Comparison of ENCODE assay signal across 14 cellular contexts in genomic region chr1:43466403-43466802, GRCh38.
DNase-seq lines count a peak whose midpoint lies in the region; FAIRE-seq and TF ChIP-seq lines count a peak whose summit lies in the region.
"Had no signal": no experiment of that assay in that cellular context is flagged by ENCODE, and none has a peak within 500 bp of the region (broad histone marks: within the 10 kb centered on the region; RNA-seq: fewer than 3 reads in every experiment).

No MANE protein-coding gene starts in this region.

- no peaks in the 10 kb centered on the region for H4K20me1 ChIP-seq in BLaER1 treated with 17β-estradiol and CSF1 and Interleukin-3, amounts not matched to agents 10 nM and 100 nM

- no peak overlapping the region for H3K9ac ChIP-seq in BLaER1 treated with 17β-estradiol and CSF1 and Interleukin-3, amounts not matched to agents 10 nM and 100 nM

- peaks cover 0 to 17% (median 0%) of the 10 kb centered on the region in 11 experiments; a peak in 3 of 22 replicates for H3K9me3 ChIP-seq in BLaER1 treated with 17β-estradiol and CSF1 and Interleukin-3, amounts not matched to agents 10 nM and 100 nM (replicated peaks in 1 of 11)
- H3K9me3 ChIP-seq: gastroesophageal sphincter, right lobe of liver, vagina had no signal

- peak; percentile 25 for DNase-seq in EH (ENCODE audit: low read depth)
- peak; percentile 53 for DNase-seq in RCC 7860 (ENCODE audit: low spot score)
- peak; percentile 37 for DNase-seq in choroid plexus epithelial cell (ENCODE audit: low read depth)
- no peak for DNase-seq in GM19239 (ENCODE audit: insufficient read length, low spot score)
- DNase-seq in middle frontal gyrus (ENCODE audit: extremely low spot score, low spot score) = no peak
- DNase-seq in HTR-8/SVneo (ENCODE audit: insufficient read length, low spot score) = no peak
- no peak for DNase-seq in activated effector memory CD4-positive, alpha-beta T cell treated with anti-CD3 and anti-CD28 coated beads, Interleukin-2, amount 50 U/mL, for 16 hours
- DNase-seq: NCI-H1092, NCI-H226, right lobe of liver, T1000 had no signal

- peaks cover 7 to 14% (median 10%) of the 10 kb centered on the region in 10 experiments; a peak in 17 of 20 replicates for H3K4me1 ChIP-seq in BLaER1 treated with 17β-estradiol and CSF1 and Interleukin-3, amounts not matched to agents 10 nM and 100 nM
- H3K4me1 ChIP-seq: gastroesophageal sphincter, right lobe of liver, vagina had no signal

- H3K4me3 ChIP-seq in BLaER1 treated with 17β-estradiol and CSF1 and Interleukin-3, amounts not matched to agents 10 nM and 100 nM = no peak overlapping the region
- H3K4me3 ChIP-seq in choroid plexus epithelial cell (ENCODE audit: low read depth, low read length) = no peak overlapping the region
- H3K4me3 ChIP-seq: gastroesophageal sphincter, right lobe of liver, vagina had no signal

- H3K4me2 ChIP-seq in BLaER1 treated with 17β-estradiol and CSF1 and Interleukin-3, amounts not matched to agents 10 nM and 100 nM = peak overlapping the region; percentile 1 to 47 (median 31); a peak in 17 of 22 replicates

- FAIRE-seq in RCC 7860 (lab: Jason Lieb, UNC) (peak; percentile 73), GM19239 (lab: Jason Lieb, UNC) (no peak), HTR-8/SVneo (lab: Jason Lieb, UNC) (no peak)

- no peaks in the 10 kb centered on the region for H3K27me3 ChIP-seq in BLaER1 treated with 17β-estradiol and CSF1 and Interleukin-3, amounts not matched to agents 10 nM and 100 nM
- H3K27me3 ChIP-seq: gastroesophageal sphincter, right lobe of liver, vagina had no signal

- TF ChIP-seq CTCF in choroid plexus epithelial cell (conservative IDR thresholded peaks at IDR 0.05; ENCODE audit: low read depth, low read length) = no peak

- H3K27ac ChIP-seq in BLaER1 treated with 17β-estradiol and CSF1 and Interleukin-3, amounts not matched to agents 10 nM and 100 nM = no peak overlapping the region
- H3K27ac ChIP-seq: gastroesophageal sphincter, right lobe of liver, vagina had no signal

- H3K36me3 ChIP-seq in BLaER1 treated with 17β-estradiol and CSF1 and Interleukin-3, amounts not matched to agents 10 nM and 100 nM = no peaks in the 10 kb centered on the region
- H3K36me3 ChIP-seq: gastroesophageal sphincter, right lobe of liver, vagina had no signal

Comparison
In these comparisons a context has a peak if more than half of its experiments do, and no peak if none do; other contexts are left out.
1. DNase-seq: peak in EH (single experiment), RCC 7860 (single experiment) and choroid plexus epithelial cell (single experiment); none in GM19239 (single experiment), middle frontal gyrus (single experiment), HTR-8/SVneo (single experiment) and activated effector memory CD4-positive, alpha-beta T cell treated with anti-CD3 and anti-CD28 coated beads, Interleukin-2, amount 50 U/mL, for 16 hours (single experiment).